Comparison of ENCODE assay signal across 9 cellular contexts in the genomic region with DNA sequence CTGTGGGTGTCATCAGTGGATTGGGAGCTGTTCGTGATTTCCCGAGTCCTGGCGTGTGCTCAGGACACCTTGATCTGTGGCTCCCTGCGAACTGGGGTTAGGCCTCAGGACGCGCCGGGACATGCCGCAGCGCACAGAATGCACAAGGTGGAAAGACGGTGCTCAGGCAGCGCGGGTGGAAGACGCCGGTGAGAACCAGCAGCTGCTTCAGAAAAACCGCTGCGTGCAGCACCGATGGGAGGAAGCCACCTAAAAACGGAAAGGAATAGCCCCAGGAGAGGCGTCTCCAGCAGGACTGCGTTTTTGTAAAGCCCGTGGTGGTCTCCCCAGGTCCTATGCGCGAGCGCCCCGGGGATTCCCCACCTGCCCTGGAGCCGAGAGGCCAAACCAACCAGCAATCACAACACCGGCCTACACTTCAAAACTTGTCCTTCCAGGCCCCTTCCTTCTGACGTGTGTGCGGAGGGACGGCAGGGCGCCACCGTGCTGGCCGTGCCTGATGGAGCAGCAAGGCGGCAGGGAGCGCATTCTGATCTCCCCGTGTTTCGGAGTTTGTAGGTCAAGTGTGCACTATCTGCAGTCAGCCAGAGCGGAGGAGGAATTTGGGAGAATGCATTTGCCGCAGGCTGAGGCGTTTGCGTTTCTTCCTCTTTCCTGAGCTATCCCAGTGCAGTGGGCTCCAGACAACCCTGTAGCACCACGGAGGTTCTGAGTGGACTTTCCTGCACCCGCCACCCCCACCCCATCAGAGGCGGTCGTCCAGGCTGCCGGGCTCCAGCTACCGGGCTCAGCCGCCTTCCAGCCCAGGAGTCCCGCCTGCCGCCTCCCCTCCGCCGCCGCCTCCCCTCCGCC. TPM values are rescaled to one million over a fixed set of nuclear protein-coding genes. Genes with fewer than 3 reads are reported as not detected.
DNase-seq lines count a peak whose midpoint lies in the region; ATAC-seq and TF ChIP-seq lines count a peak whose summit lies in the region.
"Had no signal": no experiment of that assay in that cellular context is flagged by ENCODE, and none has a peak within 500 bp of the region (broad histone marks: within the 10 kb centered on the region; RNA-seq: fewer than 3 reads in every experiment).

No MANE protein-coding gene starts in this region.

- in situ Hi-C loops in brain microvascular endothelial cell (cut with HindIII; ENCODE audit: low pct_ligation_motif_present, low sequenced_read_pairs), result no loop called here

- ATAC-seq in GM19035 (IDR thresholded peaks at IDR 0.05; ENCODE audit: unreplicated experiment) (no peak), HG03378 (IDR thresholded peaks at IDR 0.05; ENCODE audit: unreplicated experiment) (no peak)

- H3K27me3 ChIP-seq in HUES48 (ENCODE audit: control insufficient read depth, insufficient read depth, low read length), result no peaks in the 10 kb centered on the region
- peaks cover 9% of the 10 kb centered on the region for H3K27me3 ChIP-seq in brain microvascular endothelial cell (replicated peaks)
- H3K27me3 ChIP-seq in iPS-15b (ENCODE audit: control insufficient read depth, insufficient read depth, low read length), result no peaks in the 10 kb centered on the region
- H3K27me3 ChIP-seq in prostate gland (replicated peaks; ENCODE audit: insufficient read depth), result no peaks in the 10 kb centered on the region

- H3K9me3 ChIP-seq in HUES48 (ENCODE audit: control insufficient read depth, insufficient read depth, low read length), result no peaks in the 10 kb centered on the region
- H3K9me3 ChIP-seq in iPS-15b (ENCODE audit: control insufficient read depth, insufficient read depth, low read length), result no peaks in the 10 kb centered on the region
- H3K9me3 ChIP-seq in prostate gland, result no peaks in the 10 kb centered on the region

- H3K4me3 ChIP-seq in HUES48 (ENCODE audit: low read depth, low read length) (peak overlapping the region; percentile 52), brain microvascular endothelial cell (ENCODE audit: low read depth, low read length) (peak overlapping the region; percentile 9), iPS-15b (ENCODE audit: low read depth, low read length) (peak overlapping the region; percentile 28), prostate gland (peak overlapping the region; percentile 7 to 21), foreskin fibroblast (ENCODE audit: low read depth in 1 of 2, low read length in 2 of 2) (no peak overlapping the region)

- H3K36me3 ChIP-seq in HUES48 (ENCODE audit: control insufficient read depth, insufficient read depth, low read length) (no peaks in the 10 kb centered on the region), brain microvascular endothelial cell (replicated peaks) (no peaks in the 10 kb centered on the region), iPS-15b (ENCODE audit: control insufficient read depth, insufficient read depth, low read length) (no peaks in the 10 kb centered on the region), prostate gland (no peaks in the 10 kb centered on the region)

- intact Hi-C loops in prostate gland (cut with DNase I), result no loop called here

- H3K27ac ChIP-seq in HUES48 (ENCODE audit: low read depth, low read length) (no peak overlapping the region), brain microvascular endothelial cell (no peak overlapping the region), prostate gland (peak overlapping the region; percentile 45 to 71)

- DNase-seq in brain microvascular endothelial cell (no peak), prostate gland (ENCODE audit: low spot score) (peak; percentile 32), foreskin fibroblast (no peak)
- DNase-seq in activated CD4-positive, alpha-beta T cell treated with anti-CD3 and anti-CD28 coated beads for 1 hour, result no peak
- DNase-seq: NCI-H2081 treated with DMSO at 0.1 percent for 48 hours had no signal

- H3K4me1 ChIP-seq in HUES48 (ENCODE audit: control insufficient read depth, insufficient read depth, low read length), result peaks cover 10% of the 10 kb centered on the region; the same call in 1 of the 2 replicates
- no peaks in the 10 kb centered on the region for H3K4me1 ChIP-seq in iPS-15b (ENCODE audit: control insufficient read depth, insufficient read depth, low read length)
- H3K4me1 ChIP-seq in prostate gland (replicated peaks), result no peaks in the 10 kb centered on the region

- TF ChIP-seq CTCF in brain microvascular endothelial cell (IDR thresholded peaks at IDR 0.05; ENCODE audit: low read depth, low read length, missing control alignments) (no peak), prostate gland (IDR thresholded peaks at IDR 0.05) (peak in 1 of 4 experiments; percentile 20), foreskin fibroblast (IDR thresholded peaks at IDR 0.05; ENCODE audit: low read depth, low read length) (no peak)

- 69% methylated on average over 54 of the region's 54 CpGs for WGBS in prostate gland

- no peak for TF ChIP-seq POLR2A in prostate gland (IDR thresholded peaks at IDR 0.05)

- H3K9ac ChIP-seq in HUES48 (ENCODE audit: low read depth, low read length) (no peak overlapping the region), iPS-15b (ENCODE audit: low read depth, low read length) (peak overlapping the region; percentile 47)

RNA-seq across cellular contexts. Expression of gene RTP5, which starts 32.2 kb away (rescaled TPM):
- total RNA-seq in prostate gland, result under 1 TPM; 0.14 to 0.28 TPM

RNA-seq across cellular contexts. Expression of gene PDCD1, which starts 43.0 kb away (rescaled TPM):
- under 1 TPM; 0.27 to 0.80 TPM for total RNA-seq in prostate gland

Comparison
In these comparisons a context has a peak if more than half of its experiments do, and no peak if none do; other contexts are left out.
1. H3K27ac ChIP-seq: peak in prostate gland (2 of 2); none in HUES48 (single experiment) and brain microvascular endothelial cell (single experiment).
2. H3K4me3 ChIP-seq: peak in HUES48 (single experiment), brain microvascular endothelial cell (single experiment), iPS-15b (single experiment) and prostate gland (2 of 2); none in foreskin fibroblast (0 of 2).